ENCODE assay signal across 24 cellular contexts in the genomic region with DNA sequence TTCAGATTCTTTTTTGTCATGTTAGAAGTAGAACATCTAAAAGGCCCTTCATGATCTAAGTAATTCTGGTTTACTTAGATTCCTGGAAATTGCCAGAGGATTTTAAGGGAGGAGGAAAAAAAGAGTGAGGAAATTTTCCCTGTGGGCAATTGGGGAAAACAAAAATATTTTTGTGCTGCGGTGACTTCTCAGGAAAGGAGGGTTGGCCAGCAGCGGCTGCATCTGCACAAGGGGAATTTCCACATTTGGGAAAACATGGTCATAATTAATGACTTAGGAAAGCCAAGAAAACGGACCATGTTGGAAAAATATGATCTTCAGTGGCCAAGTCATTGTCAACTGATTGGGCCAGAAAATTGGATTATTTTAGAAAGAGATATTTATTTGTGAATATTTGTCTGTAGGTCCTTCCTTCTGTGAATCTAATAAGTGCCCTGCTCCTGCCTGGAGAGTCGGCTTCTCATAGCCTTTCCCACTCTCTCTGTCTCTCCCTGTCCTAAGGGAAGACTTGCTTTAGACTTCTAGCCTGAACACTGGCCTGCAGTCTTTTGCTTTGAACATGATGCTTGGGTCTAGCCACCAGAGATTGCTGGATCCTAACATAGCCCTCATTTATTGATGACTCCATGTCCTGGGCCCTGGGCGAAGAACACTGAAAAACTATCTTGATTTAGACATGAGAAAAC.
DNase-seq lines count a peak whose midpoint lies in the region.
"Had no signal": no experiment of that assay in that cellular context is flagged by ENCODE, and none has a peak within 500 bp of the region (broad histone marks: within the 10 kb centered on the region; RNA-seq: fewer than 3 reads in every experiment).

No MANE protein-coding gene starts in this region.

- H3K79me2 ChIP-seq in GM23248 (ENCODE audit: insufficient read depth), result no peaks in the 10 kb centered on the region

- in situ Hi-C loops in GM23248 (cut with MboI), result no loop called here

- H3K9me2 ChIP-seq in GM23248 (ENCODE audit: insufficient read depth), result no peaks in the 10 kb centered on the region

- H2AFZ ChIP-seq in GM23248, result no peak overlapping the region

- H3K4me1 ChIP-seq in GM23248 (ENCODE audit: insufficient read depth) (peaks cover 9% of the 10 kb centered on the region), subcutaneous abdominal adipose tissue (ENCODE audit: control insufficient read depth in 5 of 5, insufficient read depth in 5 of 5, low read length in 5 of 5) (peaks cover 0 to 3% (median 0%) of the 10 kb centered on the region in 5 donors)
- H3K4me1 ChIP-seq: upper lobe of right lung had no signal

- H3K36me3 ChIP-seq in GM23248 (ENCODE audit: low read depth) (no peaks in the 10 kb centered on the region), subcutaneous abdominal adipose tissue (ENCODE audit: control insufficient read depth in 5 of 5, insufficient read depth in 5 of 5, low read length in 5 of 5) (no peaks in the 10 kb centered on the region)
- H3K36me3 ChIP-seq: upper lobe of right lung had no signal

- H3K27me3 ChIP-seq in GM23248 (replicated peaks; ENCODE audit: insufficient read depth) (no peaks in the 10 kb centered on the region), subcutaneous abdominal adipose tissue (ENCODE audit: control insufficient read depth in 5 of 5, insufficient read depth in 4 of 5, low read length in 5 of 5) (no peaks in the 10 kb centered on the region)
- H3K27me3 ChIP-seq: upper lobe of right lung had no signal

- no peaks in the 10 kb centered on the region for H4K20me1 ChIP-seq in GM23248 (ENCODE audit: insufficient read depth)

- no peak overlapping the region for H3K4me2 ChIP-seq in GM23248 (ENCODE audit: unreplicated experiment)
- H3K4me2 ChIP-seq: smooth muscle cell had no signal

- no peak overlapping the region for H3K4me3 ChIP-seq in GM23248
- H3K4me3 ChIP-seq in subcutaneous abdominal adipose tissue (ENCODE audit: low read depth in 1 of 5, low read length in 5 of 5), result no peak overlapping the region
- H3K4me3 ChIP-seq: SK-N-MC, smooth muscle cell, upper lobe of right lung had no signal

- H3K27ac ChIP-seq in GM23248 (no peak overlapping the region), subcutaneous abdominal adipose tissue (ENCODE audit: low read depth, low read length) (peak overlapping the region; percentile 67)
- H3K27ac ChIP-seq: SK-N-MC, upper lobe of right lung had no signal

- DNase-seq in GM23248 (peak; percentile 30), fibroblast of gingiva (ENCODE audit: low read depth) (peak; percentile 64), lung microvascular endothelial cell (ENCODE audit: low read depth in 2 of 2) (peak; percentile 36 to 61), HK-2 (ENCODE audit: unreplicated experiment) (no peak), amniotic stem cell (lab: John Stamatoyannopoulos, UW) (no peak), NAMALWA (ENCODE audit: low spot score) (no peak)
- no peak for DNase-seq in central memory CD4-positive, alpha-beta T cell
- DNase-seq: activated CD4-positive, alpha-beta memory T cell treated with anti-CD3 and anti-CD28 coated beads for 36 hours; C1 segment of cervical spinal cord; COR-L47; dermis blood vessel endothelial cell; GF-D8; HCEC 1CT; KBM-7; MM.1S; NCI-H1436; NCI-H2081 treated with DMSO at 0.1 percent for 48 hours; NCI-H748 treated with DMSO at 0.1 percent for 48 hours; RPMI8226; stimulated activated CD4-positive, alpha-beta T cell treated with anti-CD3 and anti-CD28 coated beads, Interleukin-2, amount 100 ng/mL, for 24 hours; upper lobe of right lung had no signal

- peaks cover 1% of the 10 kb centered on the region; the same call in 1 of the 2 replicates for H3F3A ChIP-seq in GM23248 (ENCODE audit: insufficient read depth)

- no peaks in the 10 kb centered on the region for H3K9me3 ChIP-seq in GM23248 (ENCODE audit: low read depth)
- H3K9me3 ChIP-seq in subcutaneous abdominal adipose tissue (ENCODE audit: control insufficient read depth in 5 of 5, low read length in 5 of 5), result no peaks in the 10 kb centered on the region
- H3K9me3 ChIP-seq: upper lobe of right lung had no signal

- H3K9ac ChIP-seq in GM23248 (no peak overlapping the region), subcutaneous abdominal adipose tissue (ENCODE audit: low read length in 5 of 5) (peak overlapping the region in 1 of 5 donors; percentile 11)

- 28 to 32% methylated on average over 5 of the region's 5 CpGs for WGBS in GM23248 (ENCODE audit: low coverage in 1 of 2, low lambda C conversion rate in 2 of 2, missing lambda C conversion rate in 2 of 2), 2 experiments

Comparison
In these comparisons a context has a peak if more than half of its experiments do, and no peak if none do; other contexts are left out.
1. DNase-seq: peak in GM23248 (single experiment), fibroblast of gingiva (single experiment) and lung microvascular endothelial cell (2 of 2); none in HK-2 (single experiment), amniotic stem cell (single experiment), NAMALWA (single experiment) and central memory CD4-positive, alpha-beta T cell (single experiment).